Comparison of ENCODE assay signal across 9 cellular contexts in the genomic region with DNA sequence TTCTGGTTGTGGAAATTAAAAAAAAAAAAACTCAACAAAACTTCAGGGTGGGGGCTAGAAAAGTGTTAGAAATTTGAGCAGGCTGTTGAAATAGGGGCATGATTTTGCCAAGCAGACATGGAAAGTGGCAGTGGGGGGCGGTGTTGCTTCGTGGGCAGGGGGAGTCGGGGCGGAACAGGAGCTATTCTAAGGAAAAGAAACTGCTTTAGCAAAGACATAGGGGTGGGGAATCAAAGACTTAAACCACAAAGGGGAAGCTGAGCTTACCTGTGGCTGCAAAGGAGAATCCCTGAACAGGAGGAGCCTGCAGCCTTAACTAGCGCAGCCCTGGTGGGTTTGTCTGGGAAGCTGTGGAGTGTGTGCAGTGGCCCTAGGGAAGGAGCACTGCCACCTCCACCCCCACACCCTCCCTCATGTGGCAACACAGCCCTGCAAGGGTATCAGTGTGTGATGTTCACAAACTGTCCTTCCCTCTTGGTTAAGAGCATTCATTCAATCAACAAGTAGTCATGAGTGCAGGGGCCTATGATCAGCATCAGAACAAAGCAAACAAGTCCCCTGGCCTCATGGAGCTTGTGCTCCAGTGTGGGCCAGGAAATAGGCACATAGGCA. TPM values are rescaled to one million over a fixed set of nuclear protein-coding genes. Genes with fewer than 3 reads are reported as not detected.
A peak's percentile ranks its signal among the peaks of the same experiment; 100 is the strongest.
DNase-seq lines count a peak whose midpoint lies in the region; ATAC-seq and TF ChIP-seq lines count a peak whose summit lies in the region.
"Had no signal": no experiment of that assay in that cellular context is flagged by ENCODE, and none has a peak within 500 bp of the region (broad histone marks: within the 10 kb centered on the region; RNA-seq: fewer than 3 reads in every experiment).

No MANE protein-coding gene starts in this region.

- no peaks in the 10 kb centered on the region for H3K4me1 ChIP-seq in breast epithelium

- DNase-seq in MCF 10A (ENCODE audit: unreplicated experiment) (no peak), breast epithelium (ENCODE audit: low spot score in 2 of 2) (no peak), GOT3 (lab: John Stamatoyannopoulos, UW) (no peak), HEK293T (ENCODE audit: extremely low spot score) (no peak), amygdala (lab: John Stamatoyannopoulos, UW) (no peak)
- DNase-seq in activated CD4-positive, alpha-beta memory T cell treated with anti-CD3 and anti-CD28 coated beads for 36 hours = peak; percentile 58
- peak; percentile 13 to 32 for DNase-seq in stimulated activated CD4-positive, alpha-beta T cell treated with anti-CD3 and anti-CD28 coated beads, Interleukin-4, amount 100 ng/mL, for 4 hours

- no peak overlapping the region for H3K4me3 ChIP-seq in breast epithelium

- intact Hi-C loops in MCF 10A (cut with micrococcal nuclease) (no loop called here), breast epithelium (cut with DNase I; ENCODE audit: low total_unique reads) (no loop called here)
- intact Hi-C loops in activated CD4-positive, alpha-beta memory T cell treated with anti-CD3 and anti-CD28 coated beads for 36 hours (cut with micrococcal nuclease) = no loop called here

- TF ChIP-seq CTCF in MCF 10A (IDR thresholded peaks at IDR 0.05; ENCODE audit: unreplicated experiment) = no peak
- TF ChIP-seq CTCF in breast epithelium (IDR thresholded peaks at IDR 0.05) = no peak

- H3K4me1 Mint-ChIP-seq in MCF 10A (ENCODE audit: insufficient read depth, unreplicated experiment) = peaks cover 12% of the 10 kb centered on the region
- peaks cover 56% of the 10 kb centered on the region for H3K4me1 Mint-ChIP-seq in activated CD4-positive, alpha-beta memory T cell treated with anti-CD3 and anti-CD28 coated beads for 36 hours (ENCODE audit: low read depth)

- POLR2A ChIA-PET in MCF 10A (lab: Yijun Ruan, JAX) (interaction anchor here (0.6 kb wide), 1 partner anchor 19 kb away, joined by 4 read pairs; no protein-coding TSS in a partner anchor), HEK293T (lab: Yijun Ruan, JAX) (no interaction called here)
- POLR2A ChIA-PET in activated CD4-positive, alpha-beta memory T cell treated with anti-CD3 and anti-CD28 coated beads for 36 hours (lab: Charles Lee) = no interaction called here

- H3K27me3 ChIP-seq in breast epithelium = no peaks in the 10 kb centered on the region

- H3K9me3 Mint-ChIP-seq in MCF 10A (ENCODE audit: unreplicated experiment) = no peaks in the 10 kb centered on the region
- H3K9me3 Mint-ChIP-seq in activated CD4-positive, alpha-beta memory T cell treated with anti-CD3 and anti-CD28 coated beads for 36 hours = no peaks in the 10 kb centered on the region

- CTCF ChIA-PET in MCF 10A (lab: Yijun Ruan, JAX) = no interaction called here
- CTCF ChIA-PET in activated CD4-positive, alpha-beta memory T cell treated with anti-CD3 and anti-CD28 coated beads for 36 hours (lab: Charles Lee) = interaction anchor here (0.7 to 1.3 kb wide), 6 partner anchors 9 to 483 kb away, joined by 3 to 6 read pairs (median 4); no protein-coding TSS in a partner anchor
- CTCF ChIA-PET in HEK293T (lab: Yijun Ruan, JAX) = interaction anchor here (1.5 kb wide), 1 partner anchor 75 kb away, joined by 3 read pairs; no protein-coding TSS in a partner anchor

- no peaks in the 10 kb centered on the region for H3K27me3 Mint-ChIP-seq in MCF 10A (ENCODE audit: insufficient read depth, unreplicated experiment)
- H3K27me3 Mint-ChIP-seq in activated CD4-positive, alpha-beta memory T cell treated with anti-CD3 and anti-CD28 coated beads for 36 hours = no peaks in the 10 kb centered on the region

- H3K27ac Mint-ChIP-seq in MCF 10A (ENCODE audit: low read depth, unreplicated experiment) = peak overlapping the region; percentile 28
- H3K27ac Mint-ChIP-seq in activated CD4-positive, alpha-beta memory T cell treated with anti-CD3 and anti-CD28 coated beads for 36 hours = peak overlapping the region; percentile 9

- no peaks in the 10 kb centered on the region for H3K9me3 ChIP-seq in breast epithelium

- H3K4me3 Mint-ChIP-seq in MCF 10A (ENCODE audit: unreplicated experiment) = no peak overlapping the region
- H3K4me3 Mint-ChIP-seq in activated CD4-positive, alpha-beta memory T cell treated with anti-CD3 and anti-CD28 coated beads for 36 hours = no peak overlapping the region

- ATAC-seq in HG03103 (IDR thresholded peaks at IDR 0.05; ENCODE audit: low read depth, unreplicated experiment) = peak; percentile 64

- H3K36me3 Mint-ChIP-seq in MCF 10A (ENCODE audit: insufficient read depth, unreplicated experiment) = peaks cover 12% of the 10 kb centered on the region
- peaks cover 39% of the 10 kb centered on the region for H3K36me3 Mint-ChIP-seq in activated CD4-positive, alpha-beta memory T cell treated with anti-CD3 and anti-CD28 coated beads for 36 hours

- no TSS peak for BruUV-seq in MCF 10A (replicated peaks; lab: Mats Ljungman, UMichigan)

- H3K36me3 ChIP-seq in breast epithelium = no peaks in the 10 kb centered on the region

- H3K27ac ChIP-seq in breast epithelium = no peak overlapping the region
- H3K27ac ChIP-seq: VCaP had no signal

- TF ChIP-seq POLR2A in breast epithelium (IDR thresholded peaks at IDR 0.05) = no peak

TF ChIP-seq in HEK293T, 16 proteins besides CTCF, POLR2A, EP300 and RAD21:
- TF ChIP-seq SP1 (IDR thresholded peaks at IDR 0.05) = no peak

RNA-seq across cellular contexts. Expression of gene SEL1L3, which starts 20.5 kb away (rescaled TPM):
- total RNA-seq in MCF 10A (2022) (28.1 and 49.4 TPM in 2 replicates), breast epithelium (10 to 100 TPM; 10.7 to 15.5 (median 14.7) TPM)
- total RNA-seq in activated CD4-positive, alpha-beta memory T cell treated with anti-CD3 and anti-CD28 coated beads for 36 hours = 10 to 100 TPM; 67.1 to 67.7 TPM

Comparison
In these comparisons a context has a peak if more than half of its experiments do, and no peak if none do; other contexts are left out.
1. DNase-seq: peak in activated CD4-positive, alpha-beta memory T cell treated with anti-CD3 and anti-CD28 coated beads for 36 hours (single experiment) and stimulated activated CD4-positive, alpha-beta T cell treated with anti-CD3 and anti-CD28 coated beads, Interleukin-4, amount 100 ng/mL, for 4 hours (2 of 2); none in MCF 10A (single experiment), breast epithelium (0 of 2), GOT3 (single experiment), HEK293T (single experiment) and amygdala (0 of 56).